Comparison of ENCODE assay signal across 8 cellular contexts in genomic region chr14:96797188-96797942, GRCh38. TPM values are rescaled to one million over a fixed set of nuclear protein-coding genes. Genes with fewer than 3 reads are reported as not detected.
DNase-seq lines count a peak whose midpoint lies in the region; ATAC-seq and TF ChIP-seq lines count a peak whose summit lies in the region.

TSS of gene VRK1 (plus strand) at chr14:96797382. CDS start at chr14:96833472, 36,090 bp downstream.

- peak within 1 kb of the TSS; percentile 91 for H3K4me3 ChIP-seq in PC-9
- H3K4me3 ChIP-seq in mucosa of rectum (ENCODE audit: low read length in 2 of 2) = peak within 1 kb of the TSS; percentile 74 to 85

- H3K4me2 ChIP-seq in PC-9 = peak within 1 kb of the TSS; percentile 88

- no peaks in the 10 kb centered on the region for H3F3A ChIP-seq in PC-9 (ENCODE audit: insufficient read depth, low read depth)

- DNase-seq in DMS53 treated with DMSO at 0.1 percent for 48 hours (lab: John Stamatoyannopoulos, UW; ENCODE audit: unreplicated experiment) (peak; percentile 83), KBM-7 (peak; percentile 96), PC-9 (peak; percentile 77 to 82), activated T-cell treated with anti-CD3 and anti-CD28 coated beads for 48 hours (ENCODE audit: low read depth) (peak; percentile 92), erythroblast (lab: John Stamatoyannopoulos, UW) (peak; percentile 96 to 98)
- peak; percentile 84 to 90 for DNase-seq in stimulated activated CD8-positive, alpha-beta memory T cell treated with anti-CD3 and anti-CD28 coated beads, Interleukin-4, amount 100 ng/mL, for 4 hours (ENCODE audit: low read depth in 2 of 2, low spot score in 1 of 2)

- peaks cover 12% of the 10 kb centered on the region; the same call in 1 of the 2 replicates for H3K4me1 ChIP-seq in PC-9 (replicated peaks; ENCODE audit: insufficient read depth)
- H3K4me1 ChIP-seq in mucosa of rectum (ENCODE audit: control insufficient read depth in 2 of 2, insufficient read depth in 2 of 2, low read length in 2 of 2) = peaks cover 6% of the 10 kb centered on the region in 2 donors

- H3K36me3 ChIP-seq in PC-9 (ENCODE audit: low read depth) (no peaks in the 10 kb centered on the region), mucosa of rectum (ENCODE audit: control insufficient read depth in 2 of 2, insufficient read depth in 2 of 2, low read length in 2 of 2) (no peaks in the 10 kb centered on the region)

- BruUV-seq in PC-9 (replicated peaks; lab: Mats Ljungman, UMichigan) = no TSS peak

- H3K9me3 ChIP-seq in PC-9 (ENCODE audit: insufficient read depth, low read depth) = no peaks in the 10 kb centered on the region
- H3K9me3 ChIP-seq in mucosa of rectum (ENCODE audit: control insufficient read depth in 2 of 2, low read length in 2 of 2) = no peaks in the 10 kb centered on the region

- CTCF ChIA-PET in PC-9 (lab: Charles Lee) = no interaction called here

- no peak for TF ChIP-seq CTCF in PC-9 (conservative IDR thresholded peaks at IDR 0.05)

- peaks cover 45% of the 10 kb centered on the region for H3K79me2 ChIP-seq in PC-9 (ENCODE audit: low read depth)

- peak; percentile 97 for ATAC-seq in GM21723 (IDR thresholded peaks at IDR 0.05; ENCODE audit: unreplicated experiment)

- intact Hi-C loops in PC-9 (cut with micrococcal nuclease; ENCODE audit: unreplicated experiment) = no loop called here

- in situ Hi-C loops in KBM-7 (cut with MboI; ENCODE audit: low pct_unique_long_range_greater_than_20kb, low sequenced_read_pairs) = no loop called here

- peak within 1 kb of the TSS; percentile 87 for H2AFZ ChIP-seq in PC-9

- H3K27me3 ChIP-seq in PC-9 (ENCODE audit: insufficient read depth, low read depth) = no peaks in the 10 kb centered on the region
- H3K27me3 ChIP-seq in mucosa of rectum (ENCODE audit: control insufficient read depth in 2 of 2, insufficient read depth in 2 of 2, low read length in 2 of 2) = peaks cover 0 to 3% of the 10 kb centered on the region in 2 donors

- peak within 1 kb of the TSS; percentile 48 to 66 for H3K9ac ChIP-seq in mucosa of rectum (ENCODE audit: low read depth in 1 of 2, low read length in 2 of 2)

- H3K27ac ChIP-seq in PC-9 = no peak within 1 kb of the TSS
- H3K27ac ChIP-seq in mucosa of rectum (ENCODE audit: low read depth in 2 of 2, low read length in 2 of 2) = peak within 1 kb of the TSS in 1 of 2 donors; percentile 63

- peak; percentile 88 for TF ChIP-seq POLR2A in erythroblast (IDR thresholded peaks at IDR 0.05; ENCODE audit: low read length)

- POLR2A ChIA-PET in PC-9 (lab: Charles Lee; ENCODE audit: unreplicated experiment) = no interaction called here

- H4K20me1 ChIP-seq in PC-9 (ENCODE audit: insufficient read depth) = peaks cover 3% of the 10 kb centered on the region; the same call in 1 of the 2 replicates

- H3K9me2 ChIP-seq in PC-9 (ENCODE audit: insufficient read depth) = no peaks in the 10 kb centered on the region

RNA-seq across cellular contexts. Expression of gene VRK1, which starts in this region (rescaled TPM):
- 6.8 and 11.2 TPM in 2 replicates for total RNA-seq in PC-9 (2021)
